In genomic region chr11:126586303-126586627, GRCh38 we compare ENCODE assay signal across 11 cellular contexts.
DNase-seq lines count a peak whose midpoint lies in the region; ATAC-seq and TF ChIP-seq lines count a peak whose summit lies in the region.
"Had no signal": no experiment of that assay in that cellular context is flagged by ENCODE, and none has a peak within 500 bp of the region (broad histone marks: within the 10 kb centered on the region; RNA-seq: fewer than 3 reads in every experiment).

No MANE protein-coding gene starts in this region.

- H3K9me2 ChIP-seq in Karpas-422 (replicated peaks; ENCODE audit: insufficient read depth, low read length), result no peaks in the 10 kb centered on the region

- H3K27me3 ChIP-seq in iPS-20b (ENCODE audit: insufficient read depth, low read length) (no peaks in the 10 kb centered on the region), stomach smooth muscle (ENCODE audit: control insufficient read depth in 1 of 2, insufficient read depth in 2 of 2, low read length in 2 of 2) (peaks cover 3 to 19% of the 10 kb centered on the region in 2 donors), Karpas-422 (ENCODE audit: low read length) (no peaks in the 10 kb centered on the region)
- H3K27me3 ChIP-seq: SJCRH30, tibial nerve had no signal

- no peaks in the 10 kb centered on the region for H3K79me2 ChIP-seq in Karpas-422 (ENCODE audit: low read length)

- POLR2A ChIA-PET in HEK293T (lab: Yijun Ruan, JAX), result interaction anchor here (1.0 to 1.1 kb wide), 2 partner anchors 8 to 9 kb away, joined by 3 to 6 read pairs; no protein-coding TSS in a partner anchor

- peak overlapping the region; percentile 31; the same call in 1 of the 2 replicates for H3K4me3 ChIP-seq in iPS-20b (ENCODE audit: low read length)
- H3K4me3 ChIP-seq in stomach smooth muscle (ENCODE audit: low read length in 2 of 2), result peak overlapping the region; percentile 21 to 64
- no peak overlapping the region for H3K4me3 ChIP-seq in Karpas-422 (ENCODE audit: low read length)

- CTCF ChIA-PET in HEK293T (lab: Yijun Ruan, JAX), result interaction anchor here (1.5 to 1.6 kb wide), 2 partner anchors 8 to 105 kb away, joined by 4 to 10 read pairs; no protein-coding TSS in a partner anchor

- H3K9me3 ChIP-seq in iPS-20b (ENCODE audit: insufficient read depth, low read depth, low read length) (no peaks in the 10 kb centered on the region), stomach smooth muscle (ENCODE audit: control insufficient read depth in 2 of 2, low read length in 2 of 2) (no peaks in the 10 kb centered on the region), Karpas-422 (ENCODE audit: low read length) (no peaks in the 10 kb centered on the region)
- H3K9me3 ChIP-seq: SJCRH30, tibial nerve had no signal

- H2AFZ ChIP-seq in Karpas-422 (ENCODE audit: low read length), result no peak overlapping the region

- DNase-seq in HEK293T (ENCODE audit: extremely low spot score) (no peak), Karpas-422 (no peak), HuH-7 (ENCODE audit: low spot score) (no peak)
- DNase-seq: activated effector memory CD4-positive, alpha-beta T cell treated with Interleukin-2 at 50 U/mL for 16 hours; CD8-positive, alpha-beta memory T cell had no signal

- H3K27ac ChIP-seq in angular gyrus (ENCODE audit: low read depth, low read length) (peak overlapping the region; percentile 56), iPS-20b (ENCODE audit: low read length) (peak overlapping the region; percentile 82), stomach smooth muscle (ENCODE audit: low read length) (no peak overlapping the region), Karpas-422 (ENCODE audit: low read length) (no peak overlapping the region)
- H3K27ac ChIP-seq: SJCRH30 had no signal

- H4K20me1 ChIP-seq in Karpas-422 (ENCODE audit: insufficient read depth, low read depth, low read length), result no peaks in the 10 kb centered on the region

- H3K36me3 ChIP-seq in iPS-20b (ENCODE audit: insufficient read depth, low read depth, low read length), result no peaks in the 10 kb centered on the region
- no peaks in the 10 kb centered on the region for H3K36me3 ChIP-seq in stomach smooth muscle (ENCODE audit: control insufficient read depth in 2 of 2, insufficient read depth in 2 of 2, low read length in 2 of 2)
- no peaks in the 10 kb centered on the region for H3K36me3 ChIP-seq in Karpas-422 (ENCODE audit: insufficient read depth, low read length)
- H3K36me3 ChIP-seq: SJCRH30, tibial nerve had no signal

- no peak overlapping the region for H3K4me2 ChIP-seq in Karpas-422 (ENCODE audit: low read depth, low read length, poor library complexity, severe bottlenecking)

- peaks cover 14% of the 10 kb centered on the region; the same call in 1 of the 2 replicates for H3K4me1 ChIP-seq in iPS-20b (ENCODE audit: insufficient read depth, low read length)
- peaks cover 11% of the 10 kb centered on the region for H3K4me1 ChIP-seq in stomach smooth muscle (ENCODE audit: control insufficient read depth, insufficient read depth, low read length)
- H3K4me1 ChIP-seq in Karpas-422 (ENCODE audit: low read length), result no peaks in the 10 kb centered on the region
- H3K4me1 ChIP-seq: SJCRH30 had no signal

- H3K9ac ChIP-seq in iPS-20b (ENCODE audit: low read depth, low read length), result peak overlapping the region; percentile 65; the same call in 1 of the 2 replicates
- no peak overlapping the region for H3K9ac ChIP-seq in stomach smooth muscle (ENCODE audit: low read length in 2 of 2)
- no peak overlapping the region for H3K9ac ChIP-seq in Karpas-422 (ENCODE audit: low read length)

- no peak for ATAC-seq in GM19455 (IDR thresholded peaks at IDR 0.05; ENCODE audit: unreplicated experiment)

TF ChIP-seq in HEK293T, 16 proteins besides CTCF, POLR2A, EP300 and RAD21:
- no peak for TF ChIP-seq ZNF384 (IDR thresholded peaks at IDR 0.05)
- no peak for TF ChIP-seq ELF4 (IDR thresholded peaks at IDR 0.05)
- TF ChIP-seq, protein P1, sequence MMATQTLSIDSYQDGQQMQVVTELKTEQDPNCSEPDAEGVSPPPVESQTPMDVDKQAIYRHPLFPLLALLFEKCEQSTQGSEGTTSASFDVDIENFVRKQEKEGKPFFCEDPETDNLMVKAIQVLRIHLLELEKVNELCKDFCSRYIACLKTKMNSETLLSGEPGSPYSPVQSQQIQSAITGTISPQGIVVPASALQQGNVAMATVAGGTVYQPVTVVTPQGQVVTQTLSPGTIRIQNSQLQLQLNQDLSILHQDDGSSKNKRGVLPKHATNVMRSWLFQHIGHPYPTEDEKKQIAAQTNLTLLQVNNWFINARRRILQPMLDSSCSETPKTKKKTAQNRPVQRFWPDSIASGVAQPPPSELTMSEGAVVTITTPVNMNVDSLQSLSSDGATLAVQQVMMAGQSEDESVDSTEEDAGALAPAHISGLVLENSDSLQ (IDR thresholded peaks at IDR 0.05), result peak; percentile 34; the same call in 1 of the 2 replicates

Comparison
In these comparisons a context has a peak if more than half of its experiments do, and no peak if none do; other contexts are left out.
1. H3K27ac ChIP-seq: peak in angular gyrus (single experiment) and iPS-20b (single experiment); none in stomach smooth muscle (single experiment) and Karpas-422 (single experiment).